In the genomic region with DNA sequence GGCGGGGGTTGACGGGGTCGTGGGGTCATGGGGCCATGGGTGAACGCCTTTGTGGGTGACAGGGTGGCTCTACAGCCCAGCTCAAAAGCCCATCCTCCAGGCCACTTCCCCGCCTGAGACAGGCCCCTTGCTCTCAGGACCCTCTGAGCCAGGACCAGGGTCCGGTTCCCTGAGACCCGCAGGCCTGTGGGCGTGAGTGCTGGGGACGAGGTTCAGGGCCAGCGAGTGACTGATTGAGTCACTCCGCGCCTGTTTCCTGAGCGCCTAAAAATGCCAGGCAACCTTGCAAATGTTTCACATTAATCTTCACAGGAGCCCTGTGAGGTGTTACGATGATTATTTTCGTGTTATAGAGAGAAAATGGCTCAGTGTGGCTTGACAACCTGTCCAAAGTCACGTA, we compare ENCODE assay signal across 8 cellular contexts.
DNase-seq lines count a peak whose midpoint lies in the region; ATAC-seq and TF ChIP-seq lines count a peak whose summit lies in the region.

No MANE protein-coding gene starts in this region.

- H3K9me3 ChIP-seq in MM.1S (replicated peaks; ENCODE audit: insufficient read depth, low read length): no peaks in the 10 kb centered on the region
- H3K9me3 ChIP-seq in effector memory CD4-positive, alpha-beta T cell (ENCODE audit: control insufficient read depth, low read length): no peaks in the 10 kb centered on the region

- no peaks in the 10 kb centered on the region for H3K27me3 Mint-ChIP-seq in activated CD4-positive, alpha-beta T cell treated with anti-CD3 and anti-CD28 coated beads for 36 hours
- peaks cover 2% of the 10 kb centered on the region for H3K27me3 Mint-ChIP-seq in nephron progenitor cell (ENCODE audit: low read depth, poor library complexity)

- no peaks in the 10 kb centered on the region for H3F3A ChIP-seq in MM.1S (ENCODE audit: insufficient read depth, low read length)

- H3K36me3 ChIP-seq in MM.1S (replicated peaks; ENCODE audit: insufficient read depth, low read length): no peaks in the 10 kb centered on the region
- peaks cover 5% of the 10 kb centered on the region for H3K36me3 ChIP-seq in effector memory CD4-positive, alpha-beta T cell (ENCODE audit: control insufficient read depth, insufficient read depth, low read length)

- H3K36me3 Mint-ChIP-seq in activated CD4-positive, alpha-beta T cell treated with anti-CD3 and anti-CD28 coated beads for 36 hours (ENCODE audit: low read depth): peaks cover 11% of the 10 kb centered on the region
- peaks cover 21% of the 10 kb centered on the region for H3K36me3 Mint-ChIP-seq in nephron progenitor cell (ENCODE audit: low read depth)

- peak overlapping the region; percentile 96 for H3K27ac Mint-ChIP-seq in activated CD4-positive, alpha-beta T cell treated with anti-CD3 and anti-CD28 coated beads for 36 hours
- peak overlapping the region; percentile 99 for H3K27ac Mint-ChIP-seq in nephron progenitor cell

- POLR2A ChIA-PET in activated CD4-positive, alpha-beta T cell treated with anti-CD3 and anti-CD28 coated beads for 36 hours (lab: Charles Lee): interaction anchor here (0.8 kb wide), 1 partner anchor 136 kb away, joined by 4 read pairs; no protein-coding TSS in a partner anchor

- no peaks in the 10 kb centered on the region for H3K9me2 ChIP-seq in MM.1S (replicated peaks; ENCODE audit: insufficient read depth, low read length)

- intact Hi-C loops in activated CD4-positive, alpha-beta T cell treated with anti-CD3 and anti-CD28 coated beads for 36 hours (cut with DNase I, micrococcal nuclease): loop anchor here (1.0 to 5.0 kb wide), 4 partner anchors 98 to 390 kb away; a partner anchor contains a TSS

- H3K4me2 ChIP-seq in MM.1S (ENCODE audit: low read depth, low read length): peak overlapping the region; percentile 75

- H3K4me1 Mint-ChIP-seq in activated CD4-positive, alpha-beta T cell treated with anti-CD3 and anti-CD28 coated beads for 36 hours: peaks cover 27% of the 10 kb centered on the region
- peaks cover 17% of the 10 kb centered on the region for H3K4me1 Mint-ChIP-seq in nephron progenitor cell

- H3K4me1 ChIP-seq in MM.1S (ENCODE audit: low read length): peaks cover 9% of the 10 kb centered on the region
- no peaks in the 10 kb centered on the region for H3K4me1 ChIP-seq in effector memory CD4-positive, alpha-beta T cell (ENCODE audit: control insufficient read depth, insufficient read depth, low read length, poor library complexity, severe bottlenecking)

- H3K79me2 ChIP-seq in MM.1S (ENCODE audit: low read length): peaks cover 13% of the 10 kb centered on the region

- H3K9ac ChIP-seq in MM.1S (ENCODE audit: low read length): peak overlapping the region; percentile 77

- no peaks in the 10 kb centered on the region for H4K20me1 ChIP-seq in MM.1S (ENCODE audit: insufficient read depth, low read length)

- CTCF ChIA-PET in activated CD4-positive, alpha-beta T cell treated with anti-CD3 and anti-CD28 coated beads for 36 hours (lab: Charles Lee): no interaction called here

- peak overlapping the region; percentile 21; the same call in 1 of the 2 replicates for H3K27ac ChIP-seq in MM.1S (ENCODE audit: low read length)
- H3K27ac ChIP-seq in effector memory CD4-positive, alpha-beta T cell (ENCODE audit: insufficient read depth, low read length, poor library complexity, severe bottlenecking): peak overlapping the region; percentile 74

- H3K9me3 Mint-ChIP-seq in activated CD4-positive, alpha-beta T cell treated with anti-CD3 and anti-CD28 coated beads for 36 hours (ENCODE audit: low read depth): no peaks in the 10 kb centered on the region
- H3K9me3 Mint-ChIP-seq in nephron progenitor cell: peaks cover 38% of the 10 kb centered on the region

- peak overlapping the region; percentile 82 for H3K4me3 Mint-ChIP-seq in activated CD4-positive, alpha-beta T cell treated with anti-CD3 and anti-CD28 coated beads for 36 hours
- peak overlapping the region; percentile 91 for H3K4me3 Mint-ChIP-seq in nephron progenitor cell

- no peaks in the 10 kb centered on the region for H3K27me3 ChIP-seq in MM.1S (replicated peaks; ENCODE audit: insufficient read depth, low read length)
- H3K27me3 ChIP-seq in effector memory CD4-positive, alpha-beta T cell (replicated peaks; ENCODE audit: control insufficient read depth, insufficient read depth, low read length, poor library complexity, severe bottlenecking): no peaks in the 10 kb centered on the region

- no peak for DNase-seq in activated CD4-positive, alpha-beta T cell treated with anti-CD3 and anti-CD28 coated beads for 36 hours
- DNase-seq in activated CD4-positive, alpha-beta T cell treated with anti-CD3 and anti-CD28 coated beads, Interleukin-2, amount 50 U/mL, for 1 hour: no peak
- DNase-seq in MM.1S (no peak), nephron progenitor cell (no peak), medulla oblongata (ENCODE audit: extremely low spot score) (no peak), SK-N-DZ (ENCODE audit: low spot score) (no peak)
- no peak for DNase-seq in effector memory CD4-positive, alpha-beta T cell

- H3K4me3 ChIP-seq in MM.1S (ENCODE audit: low read length): peak overlapping the region; percentile 84
- H3K4me3 ChIP-seq in effector memory CD4-positive, alpha-beta T cell (ENCODE audit: insufficient read depth, low read depth, low read length, poor library complexity, severe bottlenecking): peak overlapping the region; percentile 68

- peak overlapping the region; percentile 69; the same call in 1 of the 2 replicates for H2AFZ ChIP-seq in MM.1S (ENCODE audit: low read length)

- TF ChIP-seq CTCF in MM.1S (IDR thresholded peaks at IDR 0.05; ENCODE audit: low read length) (no peak), nephron progenitor cell (IDR thresholded peaks at IDR 0.05) (no peak)

- peak; percentile 72 for ATAC-seq in activated CD4-positive, alpha-beta T cell treated with anti-CD3 and anti-CD28 coated beads for 36 hours
- ATAC-seq in HG03354 (IDR thresholded peaks at IDR 0.05; ENCODE audit: poor library complexity, severe bottlenecking, unreplicated experiment): no peak
